ENCODE assay signal across 1 cellular context in the genomic region with DNA sequence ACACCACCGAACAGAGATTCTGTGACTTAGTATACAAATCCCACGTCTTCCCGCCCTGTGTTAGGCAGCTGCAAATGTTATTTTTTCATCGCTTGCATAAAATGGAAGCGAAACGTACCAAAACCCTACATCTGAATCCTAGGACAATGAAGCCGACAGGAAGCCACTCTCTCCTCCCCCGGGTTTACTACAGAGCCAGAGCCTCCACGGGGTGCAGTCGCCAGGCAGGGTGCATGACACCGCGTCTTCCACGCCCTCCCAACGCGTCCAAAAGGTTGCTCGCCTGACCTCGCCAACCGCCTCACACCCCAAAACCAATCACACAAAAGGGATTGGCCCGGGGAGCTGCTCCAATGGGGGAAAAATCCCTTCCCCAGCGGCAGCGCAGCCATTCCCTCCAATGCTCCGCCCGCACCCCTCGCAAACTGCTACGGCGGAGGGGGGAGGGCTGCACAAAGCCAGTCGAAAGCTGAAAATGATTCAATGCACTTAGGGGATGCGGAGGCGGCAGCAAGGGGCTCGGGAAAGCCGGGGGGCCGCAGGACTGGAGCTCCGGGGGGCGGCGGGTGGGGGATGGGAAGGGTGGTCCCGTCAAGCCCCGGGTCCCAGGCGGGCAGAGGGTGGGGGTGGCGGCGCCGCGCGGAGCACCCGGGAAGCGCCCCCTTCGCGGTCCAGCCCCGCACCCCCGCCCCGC.
TF ChIP-seq lines count a peak whose summit lies in the region.

No MANE protein-coding gene starts in this region.

TF ChIP-seq in K562, 482 proteins besides CTCF, POLR2A, EP300 and RAD21 (continued from another document and continues in another):
- TF ChIP-seq E2F5 (CRISPR knock-in tag; IDR thresholded peaks at IDR 0.05): no peak
- no peak for TF ChIP-seq GABPB2 (CRISPR knock-in tag; conservative IDR thresholded peaks at IDR 0.05)
- TF ChIP-seq DLX4 (CRISPR knock-in tag; IDR thresholded peaks at IDR 0.05): no peak
- peak; percentile 46; the same call in 1 of the 2 replicates for TF ChIP-seq USF1 (CRISPR knock-in tag; IDR thresholded peaks at IDR 0.05)
- no peak for TF ChIP-seq ZNF354B (CRISPR knock-in tag; IDR thresholded peaks at IDR 0.05)
- TF ChIP-seq SNRNP70 (optimal IDR thresholded peaks at IDR 0.05; ENCODE audit: low read depth, low read length): no peak
- TF ChIP-seq ELF4 (CRISPR knock-in tag; IDR thresholded peaks at IDR 0.05): no peak
- no peak for TF ChIP-seq ZNF197 (CRISPR knock-in tag; IDR thresholded peaks at IDR 0.05; ENCODE audit: low read depth)
- TF ChIP-seq SRF (CRISPR knock-in tag; IDR thresholded peaks at IDR 0.05): no peak
- TF ChIP-seq ZNF449 (CRISPR knock-in tag; IDR thresholded peaks at IDR 0.05): no peak
- peak; percentile 48 for TF ChIP-seq RBM22 (IDR thresholded peaks at IDR 0.05; ENCODE audit: low read depth, low read length, poor library complexity, severe bottlenecking)
- no peak for TF ChIP-seq ZZZ3 (IDR thresholded peaks at IDR 0.05)
- no peak for TF ChIP-seq ZNF253 (CRISPR knock-in tag; conservative IDR thresholded peaks at IDR 0.05)
- TF ChIP-seq, protein P1, sequence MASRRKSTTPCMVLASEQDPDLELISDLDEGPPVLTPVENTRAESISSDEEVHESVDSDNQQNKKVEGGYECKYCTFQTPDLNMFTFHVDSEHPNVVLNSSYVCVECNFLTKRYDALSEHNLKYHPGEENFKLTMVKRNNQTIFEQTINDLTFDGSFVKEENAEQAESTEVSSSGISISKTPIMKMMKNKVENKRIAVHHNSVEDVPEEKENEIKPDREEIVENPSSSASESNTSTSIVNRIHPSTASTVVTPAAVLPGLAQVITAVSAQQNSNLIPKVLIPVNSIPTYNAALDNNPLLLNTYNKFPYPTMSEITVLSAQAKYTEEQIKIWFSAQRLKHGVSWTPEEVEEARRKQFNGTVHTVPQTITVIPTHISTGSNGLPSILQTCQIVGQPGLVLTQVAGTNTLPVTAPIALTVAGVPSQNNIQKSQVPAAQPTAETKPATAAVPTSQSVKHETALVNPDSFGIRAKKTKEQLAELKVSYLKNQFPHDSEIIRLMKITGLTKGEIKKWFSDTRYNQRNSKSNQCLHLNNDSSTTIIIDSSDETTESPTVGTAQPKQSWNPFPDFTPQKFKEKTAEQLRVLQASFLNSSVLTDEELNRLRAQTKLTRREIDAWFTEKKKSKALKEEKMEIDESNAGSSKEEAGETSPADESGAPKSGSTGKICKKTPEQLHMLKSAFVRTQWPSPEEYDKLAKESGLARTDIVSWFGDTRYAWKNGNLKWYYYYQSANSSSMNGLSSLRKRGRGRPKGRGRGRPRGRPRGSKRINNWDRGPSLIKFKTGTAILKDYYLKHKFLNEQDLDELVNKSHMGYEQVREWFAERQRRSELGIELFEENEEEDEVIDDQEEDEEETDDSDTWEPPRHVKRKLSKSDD (conservative IDR thresholded peaks at IDR 0.05; ENCODE audit: low read length): no peak
- peak; percentile 40; the same call in 1 of the 2 replicates for TF ChIP-seq HIVEP1 (CRISPR knock-in tag; IDR thresholded peaks at IDR 0.05)
- no peak for TF ChIP-seq EWSR1 (IDR thresholded peaks at IDR 0.05; ENCODE audit: borderline replicate concordance, low read depth, partially characterized antibody)
- no peak for TF ChIP-seq PPARD (CRISPR knock-in tag; IDR thresholded peaks at IDR 0.05)
- TF ChIP-seq ZNF79 (CRISPR knock-in tag; IDR thresholded peaks at IDR 0.05; ENCODE audit: low read depth): no peak; the same call in 1 of the 2 replicates
- no peak; the same call in 1 of the 2 replicates for TF ChIP-seq GTF2E2 (tag; IDR thresholded peaks at IDR 0.05)
- TF ChIP-seq CTBP1 (IDR thresholded peaks at IDR 0.05; ENCODE audit: borderline replicate concordance): peak; percentile 7
- TF ChIP-seq, protein P2, sequence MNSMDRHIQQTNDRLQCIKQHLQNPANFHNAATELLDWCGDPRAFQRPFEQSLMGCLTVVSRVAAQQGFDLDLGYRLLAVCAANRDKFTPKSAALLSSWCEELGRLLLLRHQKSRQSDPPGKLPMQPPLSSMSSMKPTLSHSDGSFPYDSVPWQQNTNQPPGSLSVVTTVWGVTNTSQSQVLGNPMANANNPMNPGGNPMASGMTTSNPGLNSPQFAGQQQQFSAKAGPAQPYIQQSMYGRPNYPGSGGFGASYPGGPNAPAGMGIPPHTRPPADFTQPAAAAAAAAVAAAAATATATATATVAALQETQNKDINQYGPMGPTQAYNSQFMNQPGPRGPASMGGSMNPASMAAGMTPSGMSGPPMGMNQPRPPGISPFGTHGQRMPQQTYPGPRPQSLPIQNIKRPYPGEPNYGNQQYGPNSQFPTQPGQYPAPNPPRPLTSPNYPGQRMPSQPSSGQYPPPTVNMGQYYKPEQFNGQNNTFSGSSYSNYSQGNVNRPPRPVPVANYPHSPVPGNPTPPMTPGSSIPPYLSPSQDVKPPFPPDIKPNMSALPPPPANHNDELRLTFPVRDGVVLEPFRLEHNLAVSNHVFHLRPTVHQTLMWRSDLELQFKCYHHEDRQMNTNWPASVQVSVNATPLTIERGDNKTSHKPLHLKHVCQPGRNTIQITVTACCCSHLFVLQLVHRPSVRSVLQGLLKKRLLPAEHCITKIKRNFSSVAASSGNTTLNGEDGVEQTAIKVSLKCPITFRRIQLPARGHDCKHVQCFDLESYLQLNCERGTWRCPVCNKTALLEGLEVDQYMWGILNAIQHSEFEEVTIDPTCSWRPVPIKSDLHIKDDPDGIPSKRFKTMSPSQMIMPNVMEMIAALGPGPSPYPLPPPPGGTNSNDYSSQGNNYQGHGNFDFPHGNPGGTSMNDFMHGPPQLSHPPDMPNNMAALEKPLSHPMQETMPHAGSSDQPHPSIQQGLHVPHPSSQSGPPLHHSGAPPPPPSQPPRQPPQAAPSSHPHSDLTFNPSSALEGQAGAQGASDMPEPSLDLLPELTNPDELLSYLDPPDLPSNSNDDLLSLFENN (IDR thresholded peaks at IDR 0.05; ENCODE audit: low read depth in 2 of 2, low read length in 2 of 2): no peak
- no peak for TF ChIP-seq ZNF592 (IDR thresholded peaks at IDR 0.05)
- no peak for TF ChIP-seq RBM14 (IDR thresholded peaks at IDR 0.05; ENCODE audit: borderline replicate concordance, insufficient read depth, low read depth, low read length)
- TF ChIP-seq, protein P3, sequence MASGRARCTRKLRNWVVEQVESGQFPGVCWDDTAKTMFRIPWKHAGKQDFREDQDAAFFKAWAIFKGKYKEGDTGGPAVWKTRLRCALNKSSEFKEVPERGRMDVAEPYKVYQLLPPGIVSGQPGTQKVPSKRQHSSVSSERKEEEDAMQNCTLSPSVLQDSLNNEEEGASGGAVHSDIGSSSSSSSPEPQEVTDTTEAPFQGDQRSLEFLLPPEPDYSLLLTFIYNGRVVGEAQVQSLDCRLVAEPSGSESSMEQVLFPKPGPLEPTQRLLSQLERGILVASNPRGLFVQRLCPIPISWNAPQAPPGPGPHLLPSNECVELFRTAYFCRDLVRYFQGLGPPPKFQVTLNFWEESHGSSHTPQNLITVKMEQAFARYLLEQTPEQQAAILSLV (tag; IDR thresholded peaks at IDR 0.05): no peak
- no peak for TF ChIP-seq CCNT2 (IDR thresholded peaks at IDR 0.05; ENCODE audit: borderline replicate concordance, extremely low read depth, insufficient read length, low read depth, low read length)
- no peak for TF ChIP-seq WHSC1 (IDR thresholded peaks at IDR 0.05; ENCODE audit: low read length)
- TF ChIP-seq BCL6 (CRISPR knock-in tag; IDR thresholded peaks at IDR 0.05): no peak
- 0 out of 4 replicates have a peak, but pooled peaks of 1 of the 2 experiments have one; percentile 46 for TF ChIP-seq NONO (IDR thresholded peaks at IDR 0.05; ENCODE audit: low read depth in 2 of 2, low read length in 1 of 2)
- no peak for TF ChIP-seq HNRNPK (IDR thresholded peaks at IDR 0.05; ENCODE audit: low read depth, low read length, poor library complexity, severe bottlenecking)
- TF ChIP-seq, protein P4, sequence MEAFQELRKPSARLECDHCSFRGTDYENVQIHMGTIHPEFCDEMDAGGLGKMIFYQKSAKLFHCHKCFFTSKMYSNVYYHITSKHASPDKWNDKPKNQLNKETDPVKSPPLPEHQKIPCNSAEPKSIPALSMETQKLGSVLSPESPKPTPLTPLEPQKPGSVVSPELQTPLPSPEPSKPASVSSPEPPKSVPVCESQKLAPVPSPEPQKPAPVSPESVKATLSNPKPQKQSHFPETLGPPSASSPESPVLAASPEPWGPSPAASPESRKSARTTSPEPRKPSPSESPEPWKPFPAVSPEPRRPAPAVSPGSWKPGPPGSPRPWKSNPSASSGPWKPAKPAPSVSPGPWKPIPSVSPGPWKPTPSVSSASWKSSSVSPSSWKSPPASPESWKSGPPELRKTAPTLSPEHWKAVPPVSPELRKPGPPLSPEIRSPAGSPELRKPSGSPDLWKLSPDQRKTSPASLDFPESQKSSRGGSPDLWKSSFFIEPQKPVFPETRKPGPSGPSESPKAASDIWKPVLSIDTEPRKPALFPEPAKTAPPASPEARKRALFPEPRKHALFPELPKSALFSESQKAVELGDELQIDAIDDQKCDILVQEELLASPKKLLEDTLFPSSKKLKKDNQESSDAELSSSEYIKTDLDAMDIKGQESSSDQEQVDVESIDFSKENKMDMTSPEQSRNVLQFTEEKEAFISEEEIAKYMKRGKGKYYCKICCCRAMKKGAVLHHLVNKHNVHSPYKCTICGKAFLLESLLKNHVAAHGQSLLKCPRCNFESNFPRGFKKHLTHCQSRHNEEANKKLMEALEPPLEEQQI (IDR thresholded peaks at IDR 0.05): no peak
- TF ChIP-seq NBN (IDR thresholded peaks at IDR 0.05; ENCODE audit: low read depth): peak; percentile 69
- TF ChIP-seq ETV1 (tag; conservative IDR thresholded peaks at IDR 0.05; ENCODE audit: low read depth): peak; percentile 90
- no peak for TF ChIP-seq ZNF12 (CRISPR knock-in tag; IDR thresholded peaks at IDR 0.05)
- TF ChIP-seq, protein P5, sequence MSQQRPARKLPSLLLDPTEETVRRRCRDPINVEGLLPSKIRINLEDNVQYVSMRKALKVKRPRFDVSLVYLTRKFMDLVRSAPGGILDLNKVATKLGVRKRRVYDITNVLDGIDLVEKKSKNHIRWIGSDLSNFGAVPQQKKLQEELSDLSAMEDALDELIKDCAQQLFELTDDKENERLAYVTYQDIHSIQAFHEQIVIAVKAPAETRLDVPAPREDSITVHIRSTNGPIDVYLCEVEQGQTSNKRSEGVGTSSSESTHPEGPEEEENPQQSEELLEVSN (IDR thresholded peaks at IDR 0.05; ENCODE audit: borderline replicate concordance in 1 of 2, extremely low read depth in 1 of 2, insufficient read depth in 1 of 2, insufficient read length in 1 of 2, low read depth in 1 of 2, low read length in 1 of 2, poor library complexity in 1 of 2, severe bottlenecking in 1 of 2): peak in 1 of 2 experiments; percentile 39
- TF ChIP-seq MCM7 (IDR thresholded peaks at IDR 0.05): no peak
